In the genomic region with DNA sequence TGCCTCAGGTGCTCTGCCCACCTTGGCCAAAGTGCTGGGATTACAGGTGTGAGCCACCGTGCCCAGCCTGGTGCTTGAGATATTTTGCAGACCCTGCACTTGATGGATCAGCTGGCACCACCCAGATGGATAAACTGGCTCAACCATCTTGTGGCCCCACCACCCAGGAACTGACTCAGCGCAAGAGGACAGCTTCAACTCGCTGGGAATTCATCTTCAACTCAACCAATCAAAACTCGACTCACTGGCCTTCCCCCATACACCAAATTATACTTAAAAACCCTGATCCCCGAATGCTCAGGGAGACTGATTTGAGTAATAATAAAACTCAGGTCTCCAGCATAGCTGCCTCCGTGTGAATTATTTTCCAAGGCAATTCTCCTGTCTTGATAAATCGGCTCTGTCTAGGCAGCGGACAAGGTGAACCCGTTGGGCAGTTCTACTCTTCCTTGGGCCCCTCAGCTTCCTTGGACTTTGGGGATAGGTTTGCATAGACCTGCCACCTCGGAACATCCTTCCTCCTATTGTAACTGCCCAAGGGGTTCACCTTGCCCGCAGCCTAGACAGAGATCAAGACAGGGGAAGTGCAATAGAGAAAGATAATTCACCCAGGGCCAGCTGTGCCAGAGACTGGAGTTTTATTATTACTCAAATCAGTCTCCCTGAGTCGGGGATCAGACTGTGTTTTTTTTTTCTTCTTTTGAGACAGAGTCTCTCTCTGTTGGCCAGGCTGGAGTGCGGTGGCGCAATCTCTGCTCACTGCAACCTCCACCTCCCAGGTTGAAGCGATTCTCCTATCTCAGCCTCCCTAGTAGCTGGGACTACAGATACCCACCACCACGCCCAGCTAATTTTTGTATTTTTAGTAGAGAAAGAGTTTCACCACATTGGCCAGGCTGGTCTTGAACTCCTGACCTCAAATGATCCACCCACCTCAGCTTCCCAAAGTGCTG, we compare ENCODE assay signal across 2 cellular contexts.
TF ChIP-seq lines count a peak whose summit lies in the region.

No MANE protein-coding gene starts in this region.

TF ChIP-seq in GM23338, 12 proteins besides CTCF, POLR2A, EP300 and RAD21:
- TF ChIP-seq POLR2AphosphoS5 (IDR thresholded peaks at IDR 0.05; ENCODE audit: low read depth): peak; percentile 41

TF ChIP-seq in H1, 55 proteins besides CTCF, POLR2A, EP300 and RAD21:
- peak; percentile 57; the same call in 1 of the 2 replicates for TF ChIP-seq MAFK (IDR thresholded peaks at IDR 0.05; ENCODE audit: low read depth, low read length)
- peak; percentile 67 for TF ChIP-seq BACH1 (IDR thresholded peaks at IDR 0.05; ENCODE audit: low read length)
- peak; percentile 9 for TF ChIP-seq ASH2L (IDR thresholded peaks at IDR 0.05; ENCODE audit: low read length)
- peak; percentile 90 for TF ChIP-seq CEBPB (IDR thresholded peaks at IDR 0.05; ENCODE audit: low read depth, low read length)
- 0 out of 2 replicates have a peak, but pooled peaks have one; percentile 41 for TF ChIP-seq POLR2AphosphoS5 (IDR thresholded peaks at IDR 0.05; ENCODE audit: low read depth, low read length)
TF ChIP-seq in H1: peak in this region for 5; not testable (repeated sequence) for 50.
